In the genomic region with DNA sequence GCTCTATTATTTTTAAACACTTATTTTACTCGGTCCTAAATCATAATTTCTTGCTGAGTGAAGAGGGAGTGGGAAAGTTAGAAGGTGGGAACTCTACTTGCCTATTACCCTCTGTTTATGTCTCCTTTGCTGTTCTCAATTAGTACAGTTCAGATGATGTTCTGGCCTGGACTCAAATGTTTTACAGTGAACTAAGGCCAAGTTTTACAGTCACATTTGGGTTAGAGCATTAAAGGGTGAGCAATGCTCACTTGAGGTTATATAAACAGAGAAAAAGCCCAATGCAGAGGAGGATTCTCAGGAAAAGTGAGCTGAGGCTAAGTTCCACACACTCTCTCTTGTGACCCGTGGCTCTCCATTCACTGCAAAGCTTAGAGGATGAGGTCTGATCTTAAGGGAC, we compare ENCODE assay signal across 24 cellular contexts. TPM values are rescaled to one million over a fixed set of nuclear protein-coding genes. Genes with fewer than 3 reads are reported as not detected.
DNase-seq lines count a peak whose midpoint lies in the region; ATAC-seq, FAIRE-seq and TF ChIP-seq lines count a peak whose summit lies in the region.
"Had no signal": no experiment of that assay in that cellular context is flagged by ENCODE, and none has a peak within 500 bp of the region (broad histone marks: within the 10 kb centered on the region; RNA-seq: fewer than 3 reads in every experiment).

No MANE protein-coding gene starts in this region.

- no peak for TF ChIP-seq RAD21 in A549 (conservative IDR thresholded peaks at IDR 0.05 in 1 of 2, IDR thresholded peaks at IDR 0.05 in 1 of 2)

- H3K4me3 ChIP-seq in A549, result no peak overlapping the region
- no peak overlapping the region for H3K4me3 ChIP-seq in choroid plexus epithelial cell (ENCODE audit: low read depth, low read length)
- no peak overlapping the region for H3K4me3 ChIP-seq in fibroblast of villous mesenchyme (ENCODE audit: low read depth, low read length)
- H3K4me3 ChIP-seq: BLaER1 treated with 17β-estradiol and CSF1 and Interleukin-3, amounts not matched to agents 10 nM and 100 nM; GM23338; HAP-1; SJCRH30 had no signal

- no peaks in the 10 kb centered on the region for H3K27me3 Mint-ChIP-seq in natural killer cell treated with Interleukin-12 subunit alpha and Interleukin-12 subunit beta and Interleukin-15 and Interleukin-18, amount 100 ng/mL, for 72 hours

- H3K9me3 Mint-ChIP-seq in natural killer cell treated with Interleukin-12 subunit alpha and Interleukin-12 subunit beta and Interleukin-15 and Interleukin-18, amount 100 ng/mL, for 72 hours, result no peaks in the 10 kb centered on the region
- H3K9me3 Mint-ChIP-seq: CD8-positive, alpha-beta T cell; GM23338 had no signal

- 89% methylated on average over 2 of the region's 2 CpGs for whole genome bisulfite sequencing in A549 (ENCODE audit: missing lambda C conversion rate)

- DNase-seq in A549 (ENCODE audit: low read depth in 1 of 2, low spot score in 1 of 2) (no peak), GM12891 (ENCODE audit: insufficient read length, low spot score) (no peak), choroid plexus epithelial cell (ENCODE audit: low read depth) (peak; percentile 26), fibroblast of villous mesenchyme (ENCODE audit: low read depth) (peak; percentile 66), medulla oblongata (ENCODE audit: extremely low spot score) (no peak), 8988T (no peak), AML-193 (lab: John Stamatoyannopoulos, UW) (no peak)
- DNase-seq in natural killer cell treated with Interleukin-12 subunit alpha and Interleukin-12 subunit beta and Interleukin-15 and Interleukin-18, amount 100 ng/mL, for 72 hours (ENCODE audit: low spot score), result no peak
- DNase-seq: CD8-positive, alpha-beta T cell; DND-41; NCI-H1105; NCI-H146; NCI-H2029; NCI-H226; NCI-H524 treated with DMSO at 0.1 percent for 48 hours; NCI-H82; SJCRH30 had no signal

- no peak for ATAC-seq in A549
- ATAC-seq in natural killer cell treated with Interleukin-12 subunit alpha and Interleukin-12 subunit beta and Interleukin-15 and Interleukin-18, amount 100 ng/mL, for 72 hours, result no peak
- ATAC-seq: CD8-positive, alpha-beta T cell; GM23338; Panc1 had no signal

- CTCF ChIA-PET in A549 (lab: Yijun Ruan, JAX), result no interaction called here

- no peak for TF ChIP-seq EP300 in A549 (IDR thresholded peaks at IDR 0.05)

- POLR2A ChIA-PET in A549 (lab: Yijun Ruan, JAX), result no interaction called here

- H3K4me3 Mint-ChIP-seq in natural killer cell treated with Interleukin-12 subunit alpha and Interleukin-12 subunit beta and Interleukin-15 and Interleukin-18, amount 100 ng/mL, for 72 hours, result no peak overlapping the region
- H3K4me3 Mint-ChIP-seq: CD8-positive, alpha-beta T cell; GM23338 had no signal

- H3K9me3 ChIP-seq in A549, result no peaks in the 10 kb centered on the region
- H3K9me3 ChIP-seq: BLaER1 treated with 17β-estradiol and CSF1 and Interleukin-3, amounts not matched to agents 10 nM and 100 nM; HAP-1; SJCRH30 had no signal

- no peak overlapping the region for H3K27ac ChIP-seq in A549
- H3K27ac ChIP-seq: BLaER1 treated with 17β-estradiol and CSF1 and Interleukin-3, amounts not matched to agents 10 nM and 100 nM; SJCRH30 had no signal

- H3K36me3 Mint-ChIP-seq in natural killer cell treated with Interleukin-12 subunit alpha and Interleukin-12 subunit beta and Interleukin-15 and Interleukin-18, amount 100 ng/mL, for 72 hours, result peaks cover 6% of the 10 kb centered on the region

- H3K4me1 Mint-ChIP-seq in natural killer cell treated with Interleukin-12 subunit alpha and Interleukin-12 subunit beta and Interleukin-15 and Interleukin-18, amount 100 ng/mL, for 72 hours (ENCODE audit: low read depth in 2 of 2), result peaks cover 0 to 3% of the 10 kb centered on the region in 2 donors

- TF ChIP-seq POLR2A in A549 (IDR thresholded peaks at IDR 0.05; ENCODE audit: low read length), result no peak
- no peak for TF ChIP-seq POLR2A in GM12891 (IDR thresholded peaks at IDR 0.05; ENCODE audit: low read depth, low read length)

- TF ChIP-seq CTCF in A549 (IDR thresholded peaks at IDR 0.05) (no peak), choroid plexus epithelial cell (conservative IDR thresholded peaks at IDR 0.05; ENCODE audit: low read depth, low read length) (no peak), fibroblast of villous mesenchyme (IDR thresholded peaks at IDR 0.05; ENCODE audit: insufficient read depth, low read depth, low read length) (no peak)

- no peak overlapping the region for H3K4me2 ChIP-seq in A549
- H3K4me2 ChIP-seq: BLaER1 treated with 17β-estradiol and CSF1 and Interleukin-3, amounts not matched to agents 10 nM and 100 nM; GM23338 had no signal

- 0 out of 3 replicates have a peak, but pooled peaks cover under 1% of the 10 kb centered on the region for H3K4me1 ChIP-seq in A549
- H3K4me1 ChIP-seq: BLaER1 treated with 17β-estradiol and CSF1 and Interleukin-3, amounts not matched to agents 10 nM and 100 nM; SJCRH30 had no signal

- no peak overlapping the region for H3K27ac Mint-ChIP-seq in natural killer cell treated with Interleukin-12 subunit alpha and Interleukin-12 subunit beta and Interleukin-15 and Interleukin-18, amount 100 ng/mL, for 72 hours
- H3K27ac Mint-ChIP-seq: CD8-positive, alpha-beta T cell; GM23338 had no signal

- peak; percentile 36 for FAIRE-seq in A549 (lab: Jason Lieb, UNC)
- FAIRE-seq in GM12891 (lab: Jason Lieb, UNC), result peak; percentile 48
- FAIRE-seq: A204.1, GM18507, HTR-8/SVneo had no signal

TF ChIP-seq in A549, 52 proteins besides CTCF, POLR2A, EP300 and RAD21:
- TF ChIP-seq, protein P1, sequence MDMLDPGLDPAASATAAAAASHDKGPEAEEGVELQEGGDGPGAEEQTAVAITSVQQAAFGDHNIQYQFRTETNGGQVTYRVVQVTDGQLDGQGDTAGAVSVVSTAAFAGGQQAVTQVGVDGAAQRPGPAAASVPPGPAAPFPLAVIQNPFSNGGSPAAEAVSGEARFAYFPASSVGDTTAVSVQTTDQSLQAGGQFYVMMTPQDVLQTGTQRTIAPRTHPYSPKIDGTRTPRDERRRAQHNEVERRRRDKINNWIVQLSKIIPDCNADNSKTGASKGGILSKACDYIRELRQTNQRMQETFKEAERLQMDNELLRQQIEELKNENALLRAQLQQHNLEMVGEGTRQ (IDR thresholded peaks at IDR 0.05), result no peak
- TF ChIP-seq MYC (IDR thresholded peaks at IDR 0.05; ENCODE audit: borderline replicate concordance, low read length), result no peak
- TF ChIP-seq HOXA7 (CRISPR knock-in tag; IDR thresholded peaks at IDR 0.05), result no peak

TF ChIP-seq in GM12891, 5 proteins besides CTCF, POLR2A, EP300 and RAD21:
- TF ChIP-seq TAF1 (IDR thresholded peaks at IDR 0.05; ENCODE audit: low read depth, low read length), result no peak
- TF ChIP-seq PAX5 (IDR thresholded peaks at IDR 0.05; ENCODE audit: insufficient read depth, low read length, severe bottlenecking), result no peak
- TF ChIP-seq POU2F2 (IDR thresholded peaks at IDR 0.05; ENCODE audit: low read depth, low read length), result no peak
- no peak for TF ChIP-seq SPI1 (IDR thresholded peaks at IDR 0.05; ENCODE audit: low read depth, low read length)
- no peak for TF ChIP-seq POLR2AphosphoS5 (IDR thresholded peaks at IDR 0.05; ENCODE audit: low read depth, low read length)

RNA-seq across cellular contexts. Expression of a gene that starts 52.4 kb away (rescaled TPM):
- 45.2 and 48.3 TPM in 2 replicates for polyA plus RNA-seq in A549 (2011; rRNA removed)
- 12.8 and 14.6 TPM in 2 replicates for polyA plus RNA-seq in A549 (2012; cell fraction: cytosol; rRNA removed)
- 24.5 and 31.4 TPM in 2 replicates for polyA plus RNA-seq in A549 (2012; cell fraction: nucleus; rRNA removed)
- polyA plus RNA-seq in A549 (2017; fragmentation: RNase III; extraction: RNeasy Plus Mini Kit Qiagen cat#74134 plus additional on column Dnase treatment), result 19.4 to 21.4 TPM (median 19.8 TPM) in 3 replicates
- 61.6 and 67.3 TPM in 2 replicates for polyA minus RNA-seq in A549 (2011; rRNA and poly(A)+ RNA removed)
- 26.9 TPM for polyA plus RNA-seq in GM12891 (2012; ENCODE audit: low read depth, missing spikeins)
- 23.2 and 35.8 TPM in 2 replicates for total RNA-seq in fibroblast of villous mesenchyme
- 10 to 100 TPM; 71.5 to 80.7 TPM for total RNA-seq in natural killer cell treated with Interleukin-12 subunit alpha and Interleukin-12 subunit beta and Interleukin-15 and Interleukin-18, amount 100 ng/mL, for 72 hours

Comparison
In these comparisons a context has a peak if more than half of its experiments do, and no peak if none do; other contexts are left out.
1. DNase-seq: peak in choroid plexus epithelial cell (single experiment) and fibroblast of villous mesenchyme (single experiment); none in A549 (0 of 2), GM12891 (single experiment), medulla oblongata (single experiment), 8988T (single experiment), AML-193 (0 of 2) and natural killer cell treated with Interleukin-12 subunit alpha and Interleukin-12 subunit beta and Interleukin-15 and Interleukin-18, amount 100 ng/mL, for 72 hours (single experiment).